In genomic region chr9:134624827-134625181, GRCh38 we compare ENCODE assay signal across 1 cellular context.
TF ChIP-seq lines count a peak whose summit lies in the region.

No MANE protein-coding gene starts in this region.

TF ChIP-seq in A549, 52 proteins besides CTCF, POLR2A, EP300 and RAD21 (continued from another document):
- TF ChIP-seq MAX (IDR thresholded peaks at IDR 0.05): peak; percentile 81
- peak in 1 of 2 experiments; percentile 30; a peak in 2 of 5 replicates for TF ChIP-seq JUN (IDR thresholded peaks at IDR 0.05)
- no peak for TF ChIP-seq REST (IDR thresholded peaks at IDR 0.05)
- TF ChIP-seq GATA3 (IDR thresholded peaks at IDR 0.05; ENCODE audit: borderline replicate concordance): peak; percentile 59; the same call in 1 of the 2 replicates
- TF ChIP-seq ZNF302 (CRISPR knock-in tag; IDR thresholded peaks at IDR 0.05): no peak
- no peak for TF ChIP-seq POLR2AphosphoS2 (conservative IDR thresholded peaks at IDR 0.05; ENCODE audit: low read length)
